1 cellular context compared by ENCODE assay signal in the genomic region with DNA sequence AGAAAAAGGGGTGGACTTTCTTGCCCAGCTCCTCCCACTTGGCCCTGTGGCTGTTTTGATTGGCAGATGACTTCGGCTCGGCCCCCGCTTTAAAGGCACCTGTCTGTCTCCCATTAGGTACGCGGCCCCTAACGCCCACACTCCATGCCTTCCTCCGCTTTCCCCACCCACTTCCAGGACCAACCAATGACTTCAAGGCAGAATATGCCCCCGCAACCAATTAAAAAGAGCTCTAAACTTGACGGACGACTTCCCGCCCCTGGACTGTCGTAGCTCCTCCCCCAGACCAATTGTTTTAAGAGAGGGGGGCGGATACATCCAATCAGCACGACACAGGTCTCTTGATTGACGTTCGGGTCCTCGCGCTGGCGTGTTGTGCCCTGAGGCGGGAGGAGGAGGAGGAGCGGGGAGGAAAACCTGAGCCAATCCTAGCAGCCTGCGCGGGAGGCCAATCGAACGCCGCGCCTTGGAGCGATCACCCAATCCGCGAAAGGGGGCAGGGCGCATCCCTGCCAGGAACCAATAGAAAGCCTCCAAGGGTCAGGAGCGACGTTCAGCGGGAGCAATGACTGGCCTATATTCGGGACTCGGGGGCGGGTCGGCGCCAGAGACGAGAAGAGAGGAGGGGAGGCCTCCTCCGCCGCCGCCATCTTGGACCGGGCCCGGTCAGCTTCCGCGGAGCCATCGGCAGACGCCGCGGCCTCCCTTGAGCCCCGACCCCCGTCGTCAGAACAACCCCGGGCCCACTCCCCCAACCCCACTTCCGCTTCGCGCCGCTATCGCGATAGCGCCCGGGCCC.
TF ChIP-seq lines count a peak whose summit lies in the region.

A gene (plus strand): TSS at position 649 of the 799 bp plus-strand sequence. CDS start 5,217 bp downstream, outside the sequence.

TF ChIP-seq in HepG2, 621 proteins besides CTCF, POLR2A, EP300 and RAD21 (continued from another document and continues in another):
- TF ChIP-seq, protein P1, sequence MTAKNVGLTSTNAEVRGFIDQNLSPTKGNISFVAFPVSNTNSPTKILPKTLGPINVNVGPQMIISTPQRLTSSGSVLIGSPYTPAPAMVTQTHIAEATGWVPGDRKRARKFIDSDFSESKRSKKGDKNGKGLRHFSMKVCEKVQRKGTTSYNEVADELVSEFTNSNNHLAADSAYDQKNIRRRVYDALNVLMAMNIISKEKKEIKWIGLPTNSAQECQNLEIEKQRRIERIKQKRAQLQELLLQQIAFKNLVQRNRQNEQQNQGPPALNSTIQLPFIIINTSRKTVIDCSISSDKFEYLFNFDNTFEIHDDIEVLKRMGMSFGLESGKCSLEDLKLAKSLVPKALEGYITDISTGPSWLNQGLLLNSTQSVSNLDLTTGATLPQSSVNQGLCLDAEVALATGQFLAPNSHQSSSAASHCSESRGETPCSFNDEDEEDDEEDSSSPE (CRISPR knock-in tag; IDR thresholded peaks at IDR 0.05), result peak; percentile 75
- TF ChIP-seq POLR2G (IDR thresholded peaks at IDR 0.05; ENCODE audit: low read depth, low read length) (peak; percentile 82), SP1 (IDR thresholded peaks at IDR 0.05) (peak; percentile 61), SP1 (CRISPR knock-in tag; IDR thresholded peaks at IDR 0.05) (peak; percentile 66), RBM39 (IDR thresholded peaks at IDR 0.05; ENCODE audit: low read depth, low read length, poor library complexity, severe bottlenecking) (peak; percentile 78), NAIF1 (CRISPR knock-in tag; IDR thresholded peaks at IDR 0.05; ENCODE audit: borderline replicate concordance) (0 out of 2 replicates have a peak, but pooled peaks have one; percentile 29), RFXAP (CRISPR knock-in tag; IDR thresholded peaks at IDR 0.05; ENCODE audit: borderline replicate concordance) (peak; percentile 57; the same call in 1 of the 2 replicates), ZNF605 (CRISPR knock-in tag; IDR thresholded peaks at IDR 0.05) (0 out of 2 replicates have a peak, but pooled peaks have one; percentile 30), ZNF652 (CRISPR knock-in tag; IDR thresholded peaks at IDR 0.05; ENCODE audit: borderline replicate concordance, low read depth) (no peak), REL (CRISPR knock-in tag; conservative IDR thresholded peaks at IDR 0.05) (no peak), ZNF207 (IDR thresholded peaks at IDR 0.05; ENCODE audit: borderline replicate concordance) (no peak), ZNF772 (CRISPR knock-in tag; IDR thresholded peaks at IDR 0.05) (0 out of 2 replicates have a peak, but pooled peaks have one; percentile 34), KMT2A (CRISPR knock-in tag; IDR thresholded peaks at IDR 0.05) (peak; percentile 39; the same call in 1 of the 2 replicates), IRF2 (CRISPR knock-in tag; IDR thresholded peaks at IDR 0.05) (no peak), MEIS1 (CRISPR knock-in tag; IDR thresholded peaks at IDR 0.05; ENCODE audit: borderline replicate concordance) (peak; percentile 71; the same call in 1 of the 2 replicates), MYC (CRISPR knock-in tag; IDR thresholded peaks at IDR 0.05; ENCODE audit: borderline replicate concordance) (peak; percentile 7; the same call in 1 of the 2 replicates), TCF12 (IDR thresholded peaks at IDR 0.05) (no peak), TCF12 (CRISPR knock-in tag; IDR thresholded peaks at IDR 0.05) (no peak), POLR2AphosphoS5 (IDR thresholded peaks at IDR 0.05; ENCODE audit: low read depth, low read length) (peak; percentile 72), HNRNPL (IDR thresholded peaks at IDR 0.05; ENCODE audit: low read depth, low read length) (0 out of 2 replicates have a peak, but pooled peaks have one; percentile 24), ZNF263 (CRISPR knock-in tag; IDR thresholded peaks at IDR 0.05) (0 out of 2 replicates have a peak, but pooled peaks have one; percentile 20), RFX5 (IDR thresholded peaks at IDR 0.05; ENCODE audit: low read depth, low read length) (peak; percentile 43; the same call in 1 of the 2 replicates), ASH2L (IDR thresholded peaks at IDR 0.05; ENCODE audit: insufficient read length, low read depth, low read length) (peak; percentile 54), ISL2 (CRISPR knock-in tag; IDR thresholded peaks at IDR 0.05) (peak; percentile 48; the same call in 1 of the 2 replicates), ZNF20 (CRISPR knock-in tag; IDR thresholded peaks at IDR 0.05) (no peak), KDM3A (CRISPR knock-in tag; IDR thresholded peaks at IDR 0.05; ENCODE audit: low read depth) (no peak), ZFP37 (CRISPR knock-in tag; IDR thresholded peaks at IDR 0.05; ENCODE audit: borderline replicate concordance) (0 out of 2 replicates have a peak, but pooled peaks have one; percentile 34), NFYB (CRISPR knock-in tag; IDR thresholded peaks at IDR 0.05) (peak; percentile 93), SMC3 (IDR thresholded peaks at IDR 0.05; ENCODE audit: low read length) (no peak), SP4 (CRISPR knock-in tag; IDR thresholded peaks at IDR 0.05) (peak; percentile 99), HOXA9 (CRISPR knock-in tag; IDR thresholded peaks at IDR 0.05; ENCODE audit: borderline replicate concordance) (no peak), ZNF335 (CRISPR knock-in tag; IDR thresholded peaks at IDR 0.05) (0 out of 2 replicates have a peak, but pooled peaks have one; percentile 12), HOXA3 (CRISPR knock-in tag; IDR thresholded peaks at IDR 0.05) (peak; percentile 64; the same call in 1 of the 2 replicates), MXD4 (CRISPR knock-in tag; IDR thresholded peaks at IDR 0.05) (no peak), KLF13 (CRISPR knock-in tag; IDR thresholded peaks at IDR 0.05) (no peak), PCBP2 (optimal IDR thresholded peaks at IDR 0.05; ENCODE audit: low read depth, low read length, poor library complexity, severe bottlenecking) (no peak), ZNF703 (CRISPR knock-in tag; IDR thresholded peaks at IDR 0.05; ENCODE audit: borderline replicate concordance) (no peak)
- TF ChIP-seq, protein P2, sequence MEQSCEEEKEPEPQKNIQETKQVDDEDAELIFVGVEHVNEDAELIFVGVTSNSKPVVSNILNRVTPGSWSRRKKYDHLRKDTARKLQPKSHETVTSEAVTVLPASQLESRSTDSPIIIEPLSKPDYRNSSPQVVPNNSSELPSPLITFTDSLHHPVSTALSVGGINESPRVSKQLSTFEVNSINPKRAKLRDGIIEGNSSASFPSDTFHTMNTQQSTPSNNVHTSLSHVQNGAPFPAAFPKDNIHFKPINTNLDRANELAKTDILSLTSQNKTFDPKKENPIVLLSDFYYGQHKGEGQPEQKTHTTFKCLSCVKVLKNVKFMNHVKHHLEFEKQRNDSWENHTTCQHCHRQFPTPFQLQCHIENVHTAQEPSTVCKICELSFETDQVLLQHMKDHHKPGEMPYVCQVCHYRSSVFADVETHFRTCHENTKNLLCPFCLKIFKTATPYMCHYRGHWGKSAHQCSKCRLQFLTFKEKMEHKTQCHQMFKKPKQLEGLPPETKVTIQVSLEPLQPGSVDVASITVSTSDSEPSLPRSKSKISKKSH (CRISPR knock-in tag; IDR thresholded peaks at IDR 0.05; ENCODE audit: borderline replicate concordance), result peak; percentile 41; the same call in 1 of the 2 replicates
- TF ChIP-seq, protein P3, sequence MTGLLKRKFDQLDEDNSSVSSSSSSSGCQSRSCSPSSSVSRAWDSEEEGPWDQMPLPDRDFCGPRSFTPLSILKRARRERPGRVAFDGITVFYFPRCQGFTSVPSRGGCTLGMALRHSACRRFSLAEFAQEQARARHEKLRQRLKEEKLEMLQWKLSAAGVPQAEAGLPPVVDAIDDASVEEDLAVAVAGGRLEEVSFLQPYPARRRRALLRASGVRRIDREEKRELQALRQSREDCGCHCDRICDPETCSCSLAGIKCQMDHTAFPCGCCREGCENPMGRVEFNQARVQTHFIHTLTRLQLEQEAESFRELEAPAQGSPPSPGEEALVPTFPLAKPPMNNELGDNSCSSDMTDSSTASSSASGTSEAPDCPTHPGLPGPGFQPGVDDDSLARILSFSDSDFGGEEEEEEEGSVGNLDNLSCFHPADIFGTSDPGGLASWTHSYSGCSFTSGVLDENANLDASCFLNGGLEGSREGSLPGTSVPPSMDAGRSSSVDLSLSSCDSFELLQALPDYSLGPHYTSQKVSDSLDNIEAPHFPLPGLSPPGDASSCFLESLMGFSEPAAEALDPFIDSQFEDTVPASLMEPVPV (CRISPR knock-in tag; IDR thresholded peaks at IDR 0.05), result 0 out of 2 replicates have a peak, but pooled peaks have one; percentile 61
- TF ChIP-seq, protein P4, sequence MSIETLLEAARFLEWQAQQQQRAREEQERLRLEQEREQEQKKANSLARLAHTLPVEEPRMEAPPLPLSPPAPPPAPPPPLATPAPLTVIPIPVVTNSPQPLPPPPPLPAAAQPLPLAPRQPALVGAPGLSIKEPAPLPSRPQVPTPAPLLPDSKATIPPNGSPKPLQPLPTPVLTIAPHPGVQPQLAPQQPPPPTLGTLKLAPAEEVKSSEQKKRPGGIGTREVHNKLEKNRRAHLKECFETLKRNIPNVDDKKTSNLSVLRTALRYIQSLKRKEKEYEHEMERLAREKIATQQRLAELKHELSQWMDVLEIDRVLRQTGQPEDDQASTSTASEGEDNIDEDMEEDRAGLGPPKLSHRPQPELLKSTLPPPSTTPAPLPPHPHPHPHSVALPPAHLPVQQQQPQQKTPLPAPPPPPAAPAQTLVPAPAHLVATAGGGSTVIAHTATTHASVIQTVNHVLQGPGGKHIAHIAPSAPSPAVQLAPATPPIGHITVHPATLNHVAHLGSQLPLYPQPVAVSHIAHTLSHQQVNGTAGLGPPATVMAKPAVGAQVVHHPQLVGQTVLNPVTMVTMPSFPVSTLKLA (IDR thresholded peaks at IDR 0.05), result peak; percentile 67
- TF ChIP-seq, protein P5, sequence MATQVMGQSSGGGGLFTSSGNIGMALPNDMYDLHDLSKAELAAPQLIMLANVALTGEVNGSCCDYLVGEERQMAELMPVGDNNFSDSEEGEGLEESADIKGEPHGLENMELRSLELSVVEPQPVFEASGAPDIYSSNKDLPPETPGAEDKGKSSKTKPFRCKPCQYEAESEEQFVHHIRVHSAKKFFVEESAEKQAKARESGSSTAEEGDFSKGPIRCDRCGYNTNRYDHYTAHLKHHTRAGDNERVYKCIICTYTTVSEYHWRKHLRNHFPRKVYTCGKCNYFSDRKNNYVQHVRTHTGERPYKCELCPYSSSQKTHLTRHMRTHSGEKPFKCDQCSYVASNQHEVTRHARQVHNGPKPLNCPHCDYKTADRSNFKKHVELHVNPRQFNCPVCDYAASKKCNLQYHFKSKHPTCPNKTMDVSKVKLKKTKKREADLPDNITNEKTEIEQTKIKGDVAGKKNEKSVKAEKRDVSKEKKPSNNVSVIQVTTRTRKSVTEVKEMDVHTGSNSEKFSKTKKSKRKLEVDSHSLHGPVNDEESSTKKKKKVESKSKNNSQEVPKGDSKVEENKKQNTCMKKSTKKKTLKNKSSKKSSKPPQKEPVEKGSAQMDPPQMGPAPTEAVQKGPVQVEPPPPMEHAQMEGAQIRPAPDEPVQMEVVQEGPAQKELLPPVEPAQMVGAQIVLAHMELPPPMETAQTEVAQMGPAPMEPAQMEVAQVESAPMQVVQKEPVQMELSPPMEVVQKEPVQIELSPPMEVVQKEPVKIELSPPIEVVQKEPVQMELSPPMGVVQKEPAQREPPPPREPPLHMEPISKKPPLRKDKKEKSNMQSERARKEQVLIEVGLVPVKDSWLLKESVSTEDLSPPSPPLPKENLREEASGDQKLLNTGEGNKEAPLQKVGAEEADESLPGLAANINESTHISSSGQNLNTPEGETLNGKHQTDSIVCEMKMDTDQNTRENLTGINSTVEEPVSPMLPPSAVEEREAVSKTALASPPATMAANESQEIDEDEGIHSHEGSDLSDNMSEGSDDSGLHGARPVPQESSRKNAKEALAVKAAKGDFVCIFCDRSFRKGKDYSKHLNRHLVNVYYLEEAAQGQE (IDR thresholded peaks at IDR 0.05; ENCODE audit: borderline replicate concordance in 1 of 2, low read depth in 1 of 2, low read length in 2 of 2), result peak in 1 of 2 experiments; percentile 41; a peak in 1 of 4 replicates
- TF ChIP-seq, protein P6, sequence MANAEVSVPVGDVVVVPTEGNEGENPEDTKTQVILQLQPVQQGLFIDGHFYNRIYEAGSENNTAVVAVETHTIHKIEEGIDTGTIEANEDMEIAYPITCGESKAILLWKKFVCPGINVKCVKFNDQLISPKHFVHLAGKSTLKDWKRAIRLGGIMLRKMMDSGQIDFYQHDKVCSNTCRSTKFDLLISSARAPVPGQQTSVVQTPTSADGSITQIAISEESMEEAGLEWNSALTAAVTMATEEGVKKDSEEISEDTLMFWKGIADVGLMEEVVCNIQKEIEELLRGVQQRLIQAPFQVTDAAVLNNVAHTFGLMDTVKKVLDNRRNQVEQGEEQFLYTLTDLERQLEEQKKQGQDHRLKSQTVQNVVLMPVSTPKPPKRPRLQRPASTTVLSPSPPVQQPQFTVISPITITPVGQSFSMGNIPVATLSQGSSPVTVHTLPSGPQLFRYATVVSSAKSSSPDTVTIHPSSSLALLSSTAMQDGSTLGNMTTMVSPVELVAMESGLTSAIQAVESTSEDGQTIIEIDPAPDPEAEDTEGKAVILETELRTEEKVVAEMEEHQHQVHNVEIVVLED (CRISPR knock-in tag; IDR thresholded peaks at IDR 0.05; ENCODE audit: borderline replicate concordance), result peak; percentile 66; the same call in 1 of the 2 replicates
- TF ChIP-seq, protein P7, sequence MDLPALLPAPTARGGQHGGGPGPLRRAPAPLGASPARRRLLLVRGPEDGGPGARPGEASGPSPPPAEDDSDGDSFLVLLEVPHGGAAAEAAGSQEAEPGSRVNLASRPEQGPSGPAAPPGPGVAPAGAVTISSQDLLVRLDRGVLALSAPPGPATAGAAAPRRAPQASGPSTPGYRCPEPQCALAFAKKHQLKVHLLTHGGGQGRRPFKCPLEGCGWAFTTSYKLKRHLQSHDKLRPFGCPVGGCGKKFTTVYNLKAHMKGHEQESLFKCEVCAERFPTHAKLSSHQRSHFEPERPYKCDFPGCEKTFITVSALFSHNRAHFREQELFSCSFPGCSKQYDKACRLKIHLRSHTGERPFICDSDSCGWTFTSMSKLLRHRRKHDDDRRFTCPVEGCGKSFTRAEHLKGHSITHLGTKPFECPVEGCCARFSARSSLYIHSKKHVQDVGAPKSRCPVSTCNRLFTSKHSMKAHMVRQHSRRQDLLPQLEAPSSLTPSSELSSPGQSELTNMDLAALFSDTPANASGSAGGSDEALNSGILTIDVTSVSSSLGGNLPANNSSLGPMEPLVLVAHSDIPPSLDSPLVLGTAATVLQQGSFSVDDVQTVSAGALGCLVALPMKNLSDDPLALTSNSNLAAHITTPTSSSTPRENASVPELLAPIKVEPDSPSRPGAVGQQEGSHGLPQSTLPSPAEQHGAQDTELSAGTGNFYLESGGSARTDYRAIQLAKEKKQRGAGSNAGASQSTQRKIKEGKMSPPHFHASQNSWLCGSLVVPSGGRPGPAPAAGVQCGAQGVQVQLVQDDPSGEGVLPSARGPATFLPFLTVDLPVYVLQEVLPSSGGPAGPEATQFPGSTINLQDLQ (CRISPR knock-in tag; IDR thresholded peaks at IDR 0.05), result no peak
- TF ChIP-seq, protein P8, sequence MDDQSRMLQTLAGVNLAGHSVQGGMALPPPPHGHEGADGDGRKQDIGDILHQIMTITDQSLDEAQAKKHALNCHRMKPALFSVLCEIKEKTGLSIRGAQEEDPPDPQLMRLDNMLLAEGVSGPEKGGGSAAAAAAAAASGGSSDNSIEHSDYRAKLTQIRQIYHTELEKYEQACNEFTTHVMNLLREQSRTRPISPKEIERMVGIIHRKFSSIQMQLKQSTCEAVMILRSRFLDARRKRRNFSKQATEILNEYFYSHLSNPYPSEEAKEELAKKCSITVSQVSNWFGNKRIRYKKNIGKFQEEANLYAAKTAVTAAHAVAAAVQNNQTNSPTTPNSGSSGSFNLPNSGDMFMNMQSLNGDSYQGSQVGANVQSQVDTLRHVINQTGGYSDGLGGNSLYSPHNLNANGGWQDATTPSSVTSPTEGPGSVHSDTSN (CRISPR knock-in tag; IDR thresholded peaks at IDR 0.05; ENCODE audit: borderline replicate concordance), result peak; percentile 82; the same call in 1 of the 2 replicates
